ENCODE assay signal across 9 cellular contexts in genomic region chr9:126862461-126862830, GRCh38. TPM values are rescaled to one million over a fixed set of nuclear protein-coding genes. Genes with fewer than 3 reads are reported as not detected.
A peak's percentile ranks its signal among the peaks of the same experiment; 100 is the strongest.
DNase-seq lines count a peak whose midpoint lies in the region; ATAC-seq and TF ChIP-seq lines count a peak whose summit lies in the region.
"Had no signal": no experiment of that assay in that cellular context is flagged by ENCODE, and none has a peak within 500 bp of the region (broad histone marks: within the 10 kb centered on the region; RNA-seq: fewer than 3 reads in every experiment).

No MANE protein-coding gene starts in this region.

- TF ChIP-seq CTCF in tibial artery (IDR thresholded peaks at IDR 0.05): no peak
- no peak for TF ChIP-seq CTCF in GM13977 (IDR thresholded peaks at IDR 0.05; ENCODE audit: extremely low read depth, insufficient read depth, missing control alignments)

- peak overlapping the region; percentile 58 for H3K4me3 Mint-ChIP-seq in activated T-cell treated with anti-CD3 and anti-CD28 coated beads, Interleukin-2, amount 50 U/mL, for 4 hours
- peak overlapping the region; percentile 24 for H3K4me3 Mint-ChIP-seq in activated T-helper 2 cell treated with anti-CD3 and anti-CD28 coated beads, Interferon-gamma antibody, Interleukin-2, Interleukin-4, amounts not matched to agents 10 μg/mL and 5 μg/mL and 100 μg/mL, durations not matched to agents 14 hours and 24 hours and 36 hours (ENCODE audit: low read depth)

- no peak for ATAC-seq in activated T-cell treated with anti-CD3 and anti-CD28 coated beads, Interleukin-2, amount 50 U/mL, for 4 hours
- no peak for ATAC-seq in HG03039 (IDR thresholded peaks at IDR 0.05; ENCODE audit: unreplicated experiment)
- ATAC-seq in GM21825 (IDR thresholded peaks at IDR 0.05; ENCODE audit: unreplicated experiment): no peak

- peaks cover 30% of the 10 kb centered on the region for H3K4me1 Mint-ChIP-seq in activated T-cell treated with anti-CD3 and anti-CD28 coated beads, Interleukin-2, amount 50 U/mL, for 4 hours (ENCODE audit: low read depth)
- peaks cover 18% of the 10 kb centered on the region for H3K4me1 Mint-ChIP-seq in activated T-helper 2 cell treated with anti-CD3 and anti-CD28 coated beads, Interferon-gamma antibody, Interleukin-2, Interleukin-4, amounts not matched to agents 10 μg/mL and 5 μg/mL and 100 μg/mL, durations not matched to agents 14 hours and 24 hours and 36 hours (ENCODE audit: low read depth)

- H3K27me3 ChIP-seq in layer of hippocampus (ENCODE audit: control insufficient read depth, insufficient read depth, low read length): no peaks in the 10 kb centered on the region
- no peaks in the 10 kb centered on the region for H3K27me3 ChIP-seq in tibial artery

- no peak overlapping the region for H3K27ac Mint-ChIP-seq in activated T-helper 2 cell treated with anti-CD3 and anti-CD28 coated beads, Interferon-gamma antibody, Interleukin-2, Interleukin-4, amounts not matched to agents 10 μg/mL and 5 μg/mL and 100 μg/mL, durations not matched to agents 14 hours and 24 hours and 36 hours

- DNase-seq in activated T-cell treated with anti-CD3 and anti-CD28 coated beads, Interleukin-2, amount 50 U/mL, for 4 hours: no peak
- DNase-seq in activated T-cell treated with anti-CD3 and anti-CD28 coated beads for 4 hours (no peak), tibial artery (no peak), GM13977 (ENCODE audit: low spot score) (no peak)
- no peak for DNase-seq in activated T-helper 2 cell treated with anti-CD3 and anti-CD28 coated beads, Interferon-gamma antibody, Interleukin-2, Interleukin-4, amounts not matched to agents 10 μg/mL and 5 μg/mL and 100 μg/mL, durations not matched to agents 14 hours and 24 hours and 36 hours (ENCODE audit: low spot score)
- DNase-seq: DMS153 had no signal

- intact Hi-C loops in activated T-helper 2 cell treated with anti-CD3 and anti-CD28 coated beads, Interferon-gamma antibody, Interleukin-2, Interleukin-4, amounts not matched to agents 10 μg/mL and 5 μg/mL and 100 μg/mL, durations not matched to agents 14 hours and 24 hours and 36 hours (cut with micrococcal nuclease): no loop called here
- intact Hi-C loops in tibial artery (cut with DNase I; ENCODE audit: low total_unique reads): no loop called here

- peak overlapping the region; percentile 75 for H3K27ac ChIP-seq in layer of hippocampus (ENCODE audit: low read depth, low read length)
- no peak overlapping the region for H3K27ac ChIP-seq in tibial artery

- peaks cover 0 to 27% (median 20%) of the 10 kb centered on the region in 4 donors for H3K4me1 ChIP-seq in tibial artery

- peaks cover 8% of the 10 kb centered on the region for H3K27me3 Mint-ChIP-seq in activated T-cell treated with anti-CD3 and anti-CD28 coated beads, Interleukin-2, amount 50 U/mL, for 4 hours (ENCODE audit: low read depth)
- peaks cover 10% of the 10 kb centered on the region for H3K27me3 Mint-ChIP-seq in activated T-helper 2 cell treated with anti-CD3 and anti-CD28 coated beads, Interferon-gamma antibody, Interleukin-2, Interleukin-4, amounts not matched to agents 10 μg/mL and 5 μg/mL and 100 μg/mL, durations not matched to agents 14 hours and 24 hours and 36 hours (ENCODE audit: low read depth)

- H3K4me3 ChIP-seq in tibial artery: peak overlapping the region; percentile 73 to 98

- peaks cover 6% of the 10 kb centered on the region for H3K36me3 Mint-ChIP-seq in activated T-cell treated with anti-CD3 and anti-CD28 coated beads, Interleukin-2, amount 50 U/mL, for 4 hours (ENCODE audit: insufficient read depth)
- peaks cover 27% of the 10 kb centered on the region for H3K36me3 Mint-ChIP-seq in activated T-helper 2 cell treated with anti-CD3 and anti-CD28 coated beads, Interferon-gamma antibody, Interleukin-2, Interleukin-4, amounts not matched to agents 10 μg/mL and 5 μg/mL and 100 μg/mL, durations not matched to agents 14 hours and 24 hours and 36 hours (ENCODE audit: low read depth)

- H3K36me3 ChIP-seq in tibial artery: peaks cover 4 to 27% (median 16%) of the 10 kb centered on the region in 3 donors

- H3K9me3 Mint-ChIP-seq in activated T-cell treated with anti-CD3 and anti-CD28 coated beads, Interleukin-2, amount 50 U/mL, for 4 hours: no peaks in the 10 kb centered on the region
- no peaks in the 10 kb centered on the region for H3K9me3 Mint-ChIP-seq in activated T-helper 2 cell treated with anti-CD3 and anti-CD28 coated beads, Interferon-gamma antibody, Interleukin-2, Interleukin-4, amounts not matched to agents 10 μg/mL and 5 μg/mL and 100 μg/mL, durations not matched to agents 14 hours and 24 hours and 36 hours

- H3K9me3 ChIP-seq in tibial artery: no peaks in the 10 kb centered on the region

- in situ Hi-C loops in GM13977 (cut with MboI; ENCODE audit: low pct_unique_long_range_greater_than_20kb, low sequenced_read_pairs, unreplicated experiment): no loop called here

RNA-seq across cellular contexts. Expression of gene ZBTB34, which starts 2.0 kb away (rescaled TPM):
- 1 to 10 TPM; 4.3 to 4.9 (median 4.8) TPM for total RNA-seq in activated T-cell treated with anti-CD3 and anti-CD28 coated beads, Interleukin-2, amount 50 U/mL, for 4 hours
- total RNA-seq in activated T-helper 2 cell treated with anti-CD3 and anti-CD28 coated beads, Interferon-gamma antibody, Interleukin-2, Interleukin-4, amounts not matched to agents 10 μg/mL and 5 μg/mL and 100 μg/mL, durations not matched to agents 14 hours and 24 hours and 36 hours: 6.7 and 7.2 TPM in 2 replicates

RNA-seq across cellular contexts. Expression of gene RALGPS1, which starts 52.1 kb away (rescaled TPM):
- total RNA-seq in activated T-cell treated with anti-CD3 and anti-CD28 coated beads, Interleukin-2, amount 50 U/mL, for 4 hours: 1 to 10 TPM in 2 of 3 donors, under 1 TPM in 1; 0.51 to 1.2 (median 1.1) TPM
- total RNA-seq in activated T-helper 2 cell treated with anti-CD3 and anti-CD28 coated beads, Interferon-gamma antibody, Interleukin-2, Interleukin-4, amounts not matched to agents 10 μg/mL and 5 μg/mL and 100 μg/mL, durations not matched to agents 14 hours and 24 hours and 36 hours: 2.4 and 3.1 TPM in 2 replicates

RNA-seq across cellular contexts. Expression of gene ZBTB43, which starts 57.6 kb away (rescaled TPM):
- 10 to 100 TPM; 13.8 to 18.9 (median 18.2) TPM for total RNA-seq in activated T-cell treated with anti-CD3 and anti-CD28 coated beads, Interleukin-2, amount 50 U/mL, for 4 hours
- 16.4 and 22.3 TPM in 2 replicates for total RNA-seq in activated T-helper 2 cell treated with anti-CD3 and anti-CD28 coated beads, Interferon-gamma antibody, Interleukin-2, Interleukin-4, amounts not matched to agents 10 μg/mL and 5 μg/mL and 100 μg/mL, durations not matched to agents 14 hours and 24 hours and 36 hours
